Comparison of ENCODE assay signal across 31 cellular contexts in genomic region chrX:2192584-2193272, GRCh38.
"Had no signal": no experiment of that assay in that cellular context is flagged by ENCODE, and none has a peak within 500 bp of the region (broad histone marks: within the 10 kb centered on the region; RNA-seq: fewer than 3 reads in every experiment).

No MANE protein-coding gene starts in this region.

- H3K27me3 Mint-ChIP-seq: activated naive CD8-positive, alpha-beta T cell treated with anti-CD3 and anti-CD28 coated beads for 36 hours; progenitor cell of endocrine pancreas; stimulated activated naive B cell treated with anti-CD40 and anti-IgM and Interleukin-4, amounts not matched to agents 10 μg/mL and 1 μg/mL and 100 μg/mL, for 72 hours had no signal

- H3K4me3 ChIP-seq: adrenal gland, body of pancreas, esophagus squamous epithelium, left lung, lower lobe of right lung, skin epidermis, stomach, suprapubic skin, tibial artery, upper lobe of right lung had no signal

- H3K27ac Mint-ChIP-seq: activated naive CD4-positive, alpha-beta T cell treated with anti-CD3 and anti-CD28 coated beads for 36 hours; activated naive CD8-positive, alpha-beta T cell treated with anti-CD3 and anti-CD28 coated beads for 36 hours; natural killer cell; progenitor cell of endocrine pancreas; stimulated activated naive B cell treated with anti-CD40 and anti-IgM and Interleukin-4, amounts not matched to agents 10 μg/mL and 1 μg/mL and 100 μg/mL, for 72 hours had no signal

- H3K27ac ChIP-seq: adrenal gland, body of pancreas, epithelial cell of prostate, esophagus squamous epithelium, left lung, lower lobe of right lung, skin epidermis, stomach, suprapubic skin, tibial artery, upper lobe of right lung, VCaP had no signal

- H3K4me1 Mint-ChIP-seq: activated naive CD8-positive, alpha-beta T cell treated with anti-CD3 and anti-CD28 coated beads for 36 hours; natural killer cell had no signal

- ATAC-seq: activated CD4-positive, CD25-positive, alpha-beta regulatory T cell treated with anti-CD3 and anti-CD28 coated beads, Interleukin-2, amount 50 U/mL, for 24 hours; body of pancreas; left lung; lower lobe of right lung; natural killer cell; sciatic nerve; upper lobe of right lung had no signal

- H3K36me3 Mint-ChIP-seq: natural killer cell had no signal

- H3K9me3 ChIP-seq: adrenal gland, body of pancreas, esophagus squamous epithelium, suprapubic skin, upper lobe of right lung had no signal

- H3K36me3 ChIP-seq: adrenal gland, esophagus squamous epithelium, left lung, lower lobe of right lung, stomach, suprapubic skin, tibial artery, upper lobe of right lung had no signal

- H3K27me3 ChIP-seq: adrenal gland, body of pancreas, esophagus squamous epithelium, left lung, stomach, suprapubic skin, tibial artery, upper lobe of right lung had no signal

- H3K4me3 Mint-ChIP-seq: activated naive CD4-positive, alpha-beta T cell treated with anti-CD3 and anti-CD28 coated beads for 36 hours; activated naive CD8-positive, alpha-beta T cell treated with anti-CD3 and anti-CD28 coated beads for 36 hours; natural killer cell; stimulated activated naive B cell treated with anti-CD40 and anti-IgM and Interleukin-4, amounts not matched to agents 10 μg/mL and 1 μg/mL and 100 μg/mL, for 72 hours had no signal

- DNase-seq: activated CD4-positive, alpha-beta T cell treated with anti-CD3 and anti-CD28 coated beads for 48 hours; activated CD4-positive, alpha-beta T cell treated with anti-CD3 and anti-CD28 coated beads, Interleukin-2, amount 50 U/mL, for 48 hours; activated CD8-positive, alpha-beta memory T cell treated with anti-CD3 and anti-CD28 coated beads for 24 hours; activated effector memory CD4-positive, alpha-beta T cell treated with anti-CD3 and anti-CD28 coated beads, Interleukin-2, amount 50 U/mL, for 16 hours; activated naive CD4-positive, alpha-beta T cell treated with anti-CD3 and anti-CD28 coated beads for 36 hours; activated naive CD8-positive, alpha-beta T cell treated with anti-CD3 and anti-CD28 coated beads for 36 hours; adrenal gland; aorta; body of pancreas; dermis blood vessel endothelial cell; effector CD4-positive, alpha-beta T cell; esophagus squamous epithelium; foreskin melanocyte; left lung; lower lobe of right lung; mesenchymal stem cell; natural killer cell; stimulated activated CD4-positive, alpha-beta T cell treated with anti-CD3 and anti-CD28 coated beads, Interleukin-12 subunit alpha, Interleukin-12 subunit beta, amount 100 ng/mL, for 4 hours; stimulated activated CD4-positive, alpha-beta T cell treated with anti-CD3 and anti-CD28 coated beads, Interleukin-4, amount 100 ng/mL, for 1 hour; stimulated activated naive B cell treated with anti-CD40 and anti-IgM and Interleukin-4, amounts not matched to agents 10 μg/mL and 1 μg/mL and 100 μg/mL, for 72 hours; stomach; T-helper 9 cell; upper lobe of right lung had no signal

- H3K4me1 ChIP-seq: body of pancreas, left lung, lower lobe of right lung, stomach, suprapubic skin, tibial artery, upper lobe of right lung had no signal
